ENCODE assay signal across 2 cellular contexts in the genomic region with DNA sequence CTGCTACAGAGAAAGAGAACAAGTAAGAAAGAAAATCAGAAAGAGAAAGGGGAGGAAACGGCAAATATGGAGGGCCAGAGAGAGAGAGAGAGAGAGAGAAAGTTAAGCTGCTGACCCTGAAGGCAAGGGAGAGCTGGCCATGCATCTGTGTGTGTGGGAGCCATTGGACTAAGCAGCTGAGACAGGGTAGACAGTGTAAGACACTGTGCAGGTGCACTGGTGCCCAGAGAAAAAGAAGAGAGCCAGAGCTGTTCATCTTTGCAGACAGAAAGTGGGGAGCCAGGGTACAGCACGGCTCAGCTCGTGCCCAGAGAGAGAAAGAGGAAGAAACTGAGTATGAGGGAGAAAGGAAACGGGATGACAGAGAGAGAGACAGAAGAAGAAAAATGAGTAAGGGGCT.
TF ChIP-seq lines count a peak whose summit lies in the region.

No MANE protein-coding gene starts in this region.

TF ChIP-seq in HEK293, 187 proteins besides CTCF, POLR2A, EP300 and RAD21:
- peak; percentile 45; the same call in 1 of the 2 replicates for TF ChIP-seq PRDM1 (tag by site-specific recombination; IDR thresholded peaks at IDR 0.05)
- TF ChIP-seq ZNF544 (tag by site-specific recombination; IDR thresholded peaks at IDR 0.05) = no peak
- no peak for TF ChIP-seq ZFP37 (tag by site-specific recombination; IDR thresholded peaks at IDR 0.05)
- no peak for TF ChIP-seq ZNF629 (tag by site-specific recombination; IDR thresholded peaks at IDR 0.05)
TF ChIP-seq in HEK293: peak in this region for 1.

TF ChIP-seq in H1, 55 proteins besides CTCF, POLR2A, EP300 and RAD21:
- TF ChIP-seq MAFK (IDR thresholded peaks at IDR 0.05; ENCODE audit: low read depth, low read length) (no peak), CBX5 (IDR thresholded peaks at IDR 0.05; ENCODE audit: low read depth, low read length) (no peak), HDAC6 (IDR thresholded peaks at IDR 0.05; ENCODE audit: low read depth, low read length) (no peak), SP1 (IDR thresholded peaks at IDR 0.05; ENCODE audit: low read depth, low read length) (no peak), RXRA (IDR thresholded peaks at IDR 0.05; ENCODE audit: insufficient read depth, low read depth, low read length) (no peak), GABPA (IDR thresholded peaks at IDR 0.05; ENCODE audit: borderline replicate concordance, insufficient read depth, low read length) (no peak), TAF7 (optimal IDR thresholded peaks at IDR 0.05; ENCODE audit: borderline replicate concordance, low read depth, low read length) (no peak), PHF8 (conservative IDR thresholded peaks at IDR 0.05; ENCODE audit: low read depth, low read length) (no peak)
